ENCODE assay signal across 33 cellular contexts in the genomic region with DNA sequence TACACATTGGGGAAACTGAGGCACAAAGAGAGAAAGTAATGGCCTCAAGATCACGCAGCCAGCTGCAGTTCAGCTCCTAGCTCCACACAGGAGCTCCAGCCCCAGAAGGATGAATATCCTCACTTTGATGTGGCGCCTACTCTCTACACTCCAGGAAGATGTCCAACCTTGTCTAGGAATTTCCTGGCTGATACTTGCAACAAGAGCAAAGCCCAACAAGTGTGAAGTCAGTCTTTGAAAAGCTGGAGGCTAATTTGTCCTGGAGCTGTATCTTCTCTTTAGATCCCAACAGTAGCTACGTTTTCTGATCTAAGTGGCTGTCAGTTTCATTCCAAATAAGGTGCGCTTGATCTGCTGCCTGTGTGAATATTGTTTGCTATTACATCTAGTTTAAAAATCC.
"Had no signal": no experiment of that assay in that cellular context is flagged by ENCODE, and none has a peak within 500 bp of the region (broad histone marks: within the 10 kb centered on the region; RNA-seq: fewer than 3 reads in every experiment).

No MANE protein-coding gene starts in this region.

- H3K27ac ChIP-seq: RWPE1, WERI-Rb-1 had no signal

- H3K4me1 Mint-ChIP-seq: activated CD4-positive, alpha-beta memory T cell treated with anti-CD3 and anti-CD28 coated beads, Interleukin-2, amount 10 ng/mL, durations not matched to agents 7 days and 5 days; activated CD8-positive, alpha-beta memory T cell treated with anti-CD3 and anti-CD28 coated beads, Interleukin-2, amount 10 ng/mL, durations not matched to agents 7 days and 5 days; activated naive CD8-positive, alpha-beta T cell treated with anti-CD3 and anti-CD28 coated beads for 36 hours; activated T-helper 17 cell treated with anti-CD3 and anti-CD28 coated beads, Interleukin-2, amount 50 U/mL, for 72 hours had no signal

- H3K4me3 ChIP-seq: K562 had no signal

- H3K36me3 ChIP-seq: WERI-Rb-1 had no signal

- H3K4me3 Mint-ChIP-seq: activated CD4-positive, alpha-beta memory T cell treated with anti-CD3 and anti-CD28 coated beads, Interleukin-2, amount 10 ng/mL, durations not matched to agents 7 days and 5 days; activated CD8-positive, alpha-beta memory T cell treated with anti-CD3 and anti-CD28 coated beads, Interleukin-2, amount 10 ng/mL, durations not matched to agents 7 days and 5 days; activated naive CD8-positive, alpha-beta T cell treated with anti-CD3 and anti-CD28 coated beads for 36 hours; activated T-cell treated with anti-CD3 and anti-CD28 coated beads, Interleukin-2, amount 50 U/mL, for 72 hours; activated T-helper 17 cell treated with anti-CD3 and anti-CD28 coated beads, Interleukin-2, amount 50 U/mL, for 72 hours; brain had no signal

- H3K27ac Mint-ChIP-seq: activated CD4-positive, alpha-beta memory T cell treated with anti-CD3 and anti-CD28 coated beads, Interleukin-2, amount 10 ng/mL, durations not matched to agents 7 days and 5 days; activated CD8-positive, alpha-beta memory T cell treated with anti-CD3 and anti-CD28 coated beads, Interleukin-2, amount 10 ng/mL, durations not matched to agents 7 days and 5 days; activated naive CD8-positive, alpha-beta T cell treated with anti-CD3 and anti-CD28 coated beads for 36 hours; activated T-cell treated with anti-CD3 and anti-CD28 coated beads, Interleukin-2, amount 50 U/mL, for 72 hours; activated T-helper 17 cell treated with anti-CD3 and anti-CD28 coated beads, Interleukin-2, amount 50 U/mL, for 72 hours; brain had no signal

- H3K27me3 Mint-ChIP-seq: activated CD4-positive, alpha-beta memory T cell treated with anti-CD3 and anti-CD28 coated beads, Interleukin-2, amount 10 ng/mL, durations not matched to agents 7 days and 5 days; activated naive CD8-positive, alpha-beta T cell treated with anti-CD3 and anti-CD28 coated beads for 36 hours had no signal

- H3K9me3 Mint-ChIP-seq: activated CD4-positive, alpha-beta memory T cell treated with anti-CD3 and anti-CD28 coated beads, Interleukin-2, amount 10 ng/mL, durations not matched to agents 7 days and 5 days; activated naive CD8-positive, alpha-beta T cell treated with anti-CD3 and anti-CD28 coated beads for 36 hours; activated T-cell treated with anti-CD3 and anti-CD28 coated beads, Interleukin-2, amount 50 U/mL, for 72 hours; activated T-helper 17 cell treated with anti-CD3 and anti-CD28 coated beads, Interleukin-2, amount 50 U/mL, for 72 hours; brain had no signal

- H3K36me3 Mint-ChIP-seq: activated CD8-positive, alpha-beta memory T cell treated with anti-CD3 and anti-CD28 coated beads, Interleukin-2, amount 10 ng/mL, durations not matched to agents 7 days and 5 days; activated naive CD8-positive, alpha-beta T cell treated with anti-CD3 and anti-CD28 coated beads for 36 hours; brain had no signal

- DNase-seq: activated CD4-positive, alpha-beta memory T cell treated with anti-CD3 and anti-CD28 coated beads, Interleukin-2, amount 10 ng/mL, durations not matched to agents 7 days and 5 days; activated CD4-positive, alpha-beta T cell treated with anti-CD3 and anti-CD28 coated beads for 1 hour; activated CD4-positive, alpha-beta T cell treated with anti-CD3 and anti-CD28 coated beads for 48 hours; activated CD4-positive, CD25-positive, alpha-beta regulatory T cell; activated CD8-positive, alpha-beta memory T cell treated with anti-CD3 and anti-CD28 coated beads for 24 hours; activated CD8-positive, alpha-beta memory T cell treated with anti-CD3 and anti-CD28 coated beads, Interleukin-2, amount 10 ng/mL, durations not matched to agents 7 days and 5 days; activated effector memory CD4-positive, alpha-beta T cell treated with anti-CD3 and anti-CD28 coated beads, Interleukin-2, amount 50 U/mL, for 16 hours; activated naive CD4-positive, alpha-beta T cell; activated naive CD4-positive, alpha-beta T cell treated with anti-CD3 and anti-CD28 coated beads, Interleukin-2, amount 50 U/mL, for 16 hours; activated naive CD8-positive, alpha-beta T cell treated with anti-CD3 and anti-CD28 coated beads for 36 hours; activated T-cell treated with anti-CD3 and anti-CD28 coated beads, Interleukin-2, amount 50 U/mL, for 72 hours; amniotic stem cell; aorta; caudate nucleus; cerebellar nuclear complex; NCI-H1092 treated with DMSO at 0.1 percent for 48 hours; NCI-H1417; NCI-H146; NCI-H187; NCI-H2081; NCI-H2171 treated with DMSO at 0.1 percent for 48 hours; NCI-H2227 treated with DMSO at 0.1 percent for 48 hours; NCI-H446; NCI-H510A treated with DMSO at 0.1 percent for 48 hours; NCI-H526 treated with DMSO at 0.1 percent for 48 hours; NCI-H82; SIG-M5; T1000; WERI-Rb-1 had no signal
